Comparison of ENCODE assay signal across 9 cellular contexts in the genomic region with DNA sequence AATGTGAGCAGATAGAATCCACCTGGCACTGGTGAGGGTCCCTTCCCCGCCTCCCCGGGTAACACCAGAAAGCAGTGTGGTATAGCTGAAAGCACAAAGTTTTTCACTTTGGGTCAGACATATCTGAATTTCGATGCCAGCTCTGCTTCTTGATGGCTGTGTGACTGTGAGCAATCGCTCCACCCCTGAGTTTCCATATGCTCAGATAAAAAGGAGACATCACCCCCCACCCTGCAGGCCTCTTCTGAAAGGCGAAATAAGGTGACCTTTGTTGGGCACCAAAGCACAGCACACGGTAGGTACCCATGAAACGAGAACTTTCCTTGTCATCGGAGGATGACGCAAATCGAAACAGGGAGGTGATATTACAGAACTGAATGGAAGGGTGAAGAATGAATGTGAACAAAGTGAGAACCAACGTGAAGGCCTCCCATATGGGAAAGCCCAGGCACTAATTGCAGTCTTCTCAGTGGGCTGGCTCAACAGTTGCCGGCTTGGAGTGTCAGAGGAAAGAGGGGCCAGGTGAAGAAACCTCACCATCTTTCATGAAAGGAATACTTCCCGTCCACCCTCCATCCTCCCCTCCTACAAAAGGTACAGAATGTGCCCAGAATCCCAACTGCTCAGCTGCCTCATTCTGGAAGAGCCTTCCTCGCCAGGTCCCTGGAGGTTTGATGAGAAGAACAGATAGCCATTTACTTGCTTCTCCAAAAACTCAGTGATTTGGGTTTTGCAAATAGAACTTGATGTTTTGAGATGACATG.
DNase-seq lines count a peak whose midpoint lies in the region; ATAC-seq and TF ChIP-seq lines count a peak whose summit lies in the region.
"Had no signal": no experiment of that assay in that cellular context is flagged by ENCODE, and none has a peak within 500 bp of the region (broad histone marks: within the 10 kb centered on the region; RNA-seq: fewer than 3 reads in every experiment).

No MANE protein-coding gene starts in this region.

- CTCF ChIA-PET in activated CD4-positive, alpha-beta T cell treated with anti-CD3 and anti-CD28 coated beads for 36 hours (lab: Charles Lee) = interaction anchor here (0.7 to 2.6 kb wide), 13 partner anchors 10 to 487 kb away, joined by 3 to 13 read pairs (median 4); no protein-coding TSS in a partner anchor

- H3K36me3 ChIP-seq in right lobe of liver = no peaks in the 10 kb centered on the region
- H3K36me3 ChIP-seq: SJSA1 had no signal

- WGBS in right lobe of liver (ENCODE audit: insufficient coverage, low coverage, low lambda C conversion rate, missing lambda C conversion rate) = 89% methylated on average over 9 of the region's 14 CpGs

- no peaks in the 10 kb centered on the region for H3K4me1 ChIP-seq in right lobe of liver
- H3K4me1 ChIP-seq: SJSA1 had no signal

- H3K9me3 ChIP-seq in right lobe of liver = no peaks in the 10 kb centered on the region

- H3K4me3 ChIP-seq in right lobe of liver = no peak overlapping the region
- H3K4me3 ChIP-seq: SJSA1 had no signal

- TF ChIP-seq POLR2A in right lobe of liver (IDR thresholded peaks at IDR 0.05) = no peak

- H3K9me3 Mint-ChIP-seq in activated CD4-positive, alpha-beta T cell treated with anti-CD3 and anti-CD28 coated beads for 36 hours (ENCODE audit: low read depth) = peaks cover 5% of the 10 kb centered on the region

- intact Hi-C loops in activated CD4-positive, alpha-beta T cell treated with anti-CD3 and anti-CD28 coated beads for 36 hours (cut with DNase I, micrococcal nuclease) = loop anchor here (1.0 to 5.0 kb wide), 15 partner anchors 9 to 418 kb away; no protein-coding TSS in a partner anchor
- intact Hi-C loops in sciatic nerve (cut with DNase I) = loop anchor here (10.0 kb wide), 1 partner anchor 64 kb away; a partner anchor contains a TSS
- intact Hi-C loops in right lobe of liver (cut with DNase I) = no loop called here

- peak overlapping the region; percentile 95 for H3K27ac Mint-ChIP-seq in activated CD4-positive, alpha-beta T cell treated with anti-CD3 and anti-CD28 coated beads for 36 hours

- POLR2A ChIA-PET in activated CD4-positive, alpha-beta T cell treated with anti-CD3 and anti-CD28 coated beads for 36 hours (lab: Charles Lee) = interaction anchor here (0.5 to 2.8 kb wide), 15 partner anchors 10 to 131 kb away, joined by 3 to 29 read pairs (median 7); no protein-coding TSS in a partner anchor

- ATAC-seq in GM18520 (IDR thresholded peaks at IDR 0.05; ENCODE audit: unreplicated experiment) (peak; percentile 84), HG02759 (IDR thresholded peaks at IDR 0.05; ENCODE audit: unreplicated experiment) (peak; percentile 76), sciatic nerve (no peak), omental fat pad (ENCODE audit: low FRiP score) (no peak), right lobe of liver (no peak)
- peak; percentile 83 for ATAC-seq in activated CD4-positive, alpha-beta T cell treated with anti-CD3 and anti-CD28 coated beads for 36 hours

- no peak overlapping the region for H3K27ac ChIP-seq in right lobe of liver
- H3K27ac ChIP-seq: SJSA1 had no signal

- H3K36me3 Mint-ChIP-seq in activated CD4-positive, alpha-beta T cell treated with anti-CD3 and anti-CD28 coated beads for 36 hours (ENCODE audit: low read depth) = peaks cover 67% of the 10 kb centered on the region

- H3K4me3 Mint-ChIP-seq in activated CD4-positive, alpha-beta T cell treated with anti-CD3 and anti-CD28 coated beads for 36 hours = peak overlapping the region; percentile 59

- TF ChIP-seq CTCF in omental fat pad (IDR thresholded peaks at IDR 0.05) = no peak
- TF ChIP-seq CTCF in right lobe of liver (IDR thresholded peaks at IDR 0.05) = no peak

- peaks cover 90% of the 10 kb centered on the region for H3K4me1 Mint-ChIP-seq in activated CD4-positive, alpha-beta T cell treated with anti-CD3 and anti-CD28 coated beads for 36 hours

- peak; percentile 89 for DNase-seq in activated CD4-positive, alpha-beta T cell treated with anti-CD3 and anti-CD28 coated beads for 36 hours
- peak; percentile 27 for DNase-seq in sciatic nerve (ENCODE audit: low spot score)
- no peak for DNase-seq in omental fat pad (ENCODE audit: low spot score)
- DNase-seq in LoVo (ENCODE audit: low spot score) = no peak
- DNase-seq in right lobe of liver = no peak
- DNase-seq in epidermal melanocyte (ENCODE audit: insufficient read length, low spot score) = no peak

- H3K27me3 Mint-ChIP-seq in activated CD4-positive, alpha-beta T cell treated with anti-CD3 and anti-CD28 coated beads for 36 hours = no peaks in the 10 kb centered on the region

- no peaks in the 10 kb centered on the region for H3K27me3 ChIP-seq in right lobe of liver
- H3K27me3 ChIP-seq: SJSA1 had no signal

Comparison
In these comparisons a context has a peak if more than half of its experiments do, and no peak if none do; other contexts are left out.
1. ATAC-seq: peak in GM18520 (single experiment), HG02759 (single experiment) and activated CD4-positive, alpha-beta T cell treated with anti-CD3 and anti-CD28 coated beads for 36 hours (single experiment); none in sciatic nerve (single experiment), omental fat pad (single experiment) and right lobe of liver (0 of 4).
2. DNase-seq: peak in activated CD4-positive, alpha-beta T cell treated with anti-CD3 and anti-CD28 coated beads for 36 hours (single experiment) and sciatic nerve (single experiment); none in omental fat pad (single experiment), LoVo (single experiment), right lobe of liver (0 of 3) and epidermal melanocyte (single experiment).
3. intact Hi-C loops: an anchor here in activated CD4-positive, alpha-beta T cell treated with anti-CD3 and anti-CD28 coated beads for 36 hours (1.0 to 5.0 kb wide) and sciatic nerve (10.0 kb wide); none called in right lobe of liver.